In the genomic region with DNA sequence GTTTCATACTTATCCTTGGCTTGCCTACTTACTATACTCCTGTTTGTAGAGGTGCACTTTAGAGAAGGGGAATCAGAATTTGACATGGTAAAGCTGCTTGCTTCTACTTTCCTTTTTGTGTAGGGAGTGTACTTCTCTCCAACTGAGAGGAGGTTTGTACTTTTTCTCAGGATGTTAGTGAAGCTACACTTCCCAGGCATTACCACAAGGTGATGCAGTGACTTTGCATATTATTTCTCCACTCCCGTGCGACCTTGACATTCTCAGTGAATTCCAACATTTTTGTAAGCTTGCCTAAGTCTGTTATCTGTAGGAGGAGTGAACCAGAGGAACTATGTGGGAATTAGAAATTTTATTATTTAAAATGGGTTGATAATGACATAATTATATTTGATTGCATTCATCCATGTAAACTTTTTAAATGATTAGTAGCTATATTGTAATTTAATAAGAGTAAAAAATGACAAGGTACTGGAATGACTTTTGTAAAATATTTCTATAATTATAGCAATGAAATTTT, we compare ENCODE assay signal across 8 cellular contexts. TPM values are rescaled to one million over a fixed set of nuclear protein-coding genes. Genes with fewer than 3 reads are reported as not detected.
DNase-seq lines count a peak whose midpoint lies in the region; ATAC-seq and TF ChIP-seq lines count a peak whose summit lies in the region.

No MANE protein-coding gene starts in this region.

- H3K9me3 ChIP-seq in GM23248 (ENCODE audit: low read depth) (no peaks in the 10 kb centered on the region), OCI-LY1 (ENCODE audit: low read length) (no peaks in the 10 kb centered on the region)

- peaks cover 11% of the 10 kb centered on the region; the same call in 1 of the 2 replicates for H4K20me1 ChIP-seq in GM23248 (ENCODE audit: insufficient read depth)
- H4K20me1 ChIP-seq in OCI-LY1 (ENCODE audit: insufficient read depth, low read length): no peaks in the 10 kb centered on the region

- peaks cover 94% of the 10 kb centered on the region for H3K79me2 ChIP-seq in GM23248 (ENCODE audit: insufficient read depth)
- H3K79me2 ChIP-seq in OCI-LY1 (ENCODE audit: insufficient read depth, low read length): peaks cover 60% of the 10 kb centered on the region

- no peaks in the 10 kb centered on the region for H3K9me2 ChIP-seq in GM23248 (ENCODE audit: insufficient read depth)
- H3K9me2 ChIP-seq in OCI-LY1 (ENCODE audit: low read depth, low read length): no peaks in the 10 kb centered on the region

- H3K27ac ChIP-seq in GM23248 (peak overlapping the region; percentile 70), OCI-LY1 (ENCODE audit: low read depth, low read length, poor library complexity, severe bottlenecking) (no peak overlapping the region)

- peak overlapping the region; percentile 50 for H3K9ac ChIP-seq in GM23248
- H3K9ac ChIP-seq in OCI-LY1 (ENCODE audit: low read length): no peak overlapping the region

- H3K4me3 ChIP-seq in GM23248 (peak overlapping the region; percentile 44), OCI-LY1 (ENCODE audit: low read depth, low read length, poor library complexity, severe bottlenecking) (no peak overlapping the region)

- in situ Hi-C loops in GM23248 (cut with MboI): no loop called here

- peaks cover 7% of the 10 kb centered on the region for H3F3A ChIP-seq in GM23248 (ENCODE audit: insufficient read depth)
- no peaks in the 10 kb centered on the region for H3F3A ChIP-seq in OCI-LY1 (ENCODE audit: insufficient read depth, low read length)

- H3K4me1 ChIP-seq in GM23248 (ENCODE audit: insufficient read depth): peaks cover 48% of the 10 kb centered on the region
- H3K4me1 ChIP-seq in OCI-LY1 (ENCODE audit: insufficient read depth, low read length, severe bottlenecking): peaks cover 34% of the 10 kb centered on the region

- H3K36me3 ChIP-seq in GM23248 (ENCODE audit: low read depth) (peaks cover 18% of the 10 kb centered on the region), OCI-LY1 (ENCODE audit: insufficient read depth, low read length) (peaks cover 18% of the 10 kb centered on the region; the same call in 1 of the 2 replicates)

- H3K36me3 Mint-ChIP-seq in nephron (ENCODE audit: low read depth): peaks cover 13% of the 10 kb centered on the region

- H3K9me3 Mint-ChIP-seq in nephron: no peaks in the 10 kb centered on the region

- TF ChIP-seq CTCF in OCI-LY1 (IDR thresholded peaks at IDR 0.05; ENCODE audit: low read length) (peak; percentile 67), nephron (IDR thresholded peaks at IDR 0.05; ENCODE audit: unreplicated experiment in 3 of 3) (peak; percentile 73 to 75 (median 74))

- DNase-seq in COLO829 (ENCODE audit: low spot score) (peak; percentile 84), GM23248 (peak; percentile 86), dermis microvascular lymphatic vessel endothelial cell (ENCODE audit: low read depth in 2 of 2) (peak; percentile 36 to 73), mesenteric fat pad (ENCODE audit: low spot score) (no peak), cerebellar nuclear complex (lab: John Stamatoyannopoulos, UW) (no peak)

- no peaks in the 10 kb centered on the region for H3K27me3 ChIP-seq in GM23248 (replicated peaks; ENCODE audit: insufficient read depth)
- no peaks in the 10 kb centered on the region for H3K27me3 ChIP-seq in OCI-LY1 (ENCODE audit: insufficient read depth, low read length)

- H3K4me1 Mint-ChIP-seq in nephron: peaks cover 31% of the 10 kb centered on the region

- ATAC-seq in GM19467 (IDR thresholded peaks at IDR 0.05; ENCODE audit: unreplicated experiment): no peak

- H3K4me3 Mint-ChIP-seq in nephron: peak overlapping the region in 2 of 3 experiments; percentile 57 to 65

- H3K27ac Mint-ChIP-seq in nephron: peak overlapping the region; percentile 71 to 87 (median 79)

- no peaks in the 10 kb centered on the region for H3K27me3 Mint-ChIP-seq in nephron (ENCODE audit: low read depth)

- H2AFZ ChIP-seq in GM23248 (no peak overlapping the region), OCI-LY1 (ENCODE audit: low read length) (no peak overlapping the region)

- H3K4me2 ChIP-seq in GM23248 (ENCODE audit: unreplicated experiment): peak overlapping the region; percentile 76
- H3K4me2 ChIP-seq in OCI-LY1 (ENCODE audit: low read length): peak overlapping the region; percentile 22; the same call in 1 of the 2 replicates

- WGBS in GM23248 (ENCODE audit: low coverage in 1 of 2, low lambda C conversion rate in 2 of 2, missing lambda C conversion rate in 2 of 2), 2 experiments: 17 to 18% methylated on average over 2 of the region's 2 CpGs

RNA-seq across cellular contexts. Expression of a gene that starts 5.2 kb away (rescaled TPM):
- total RNA-seq in GM23248 (2014; rRNA removed; shearing (Covaris generic)): 79.4 and 98.1 TPM in 2 replicates
- 131 and 137 TPM in 2 replicates for polyA plus RNA-seq in GM23248 (2016; fragmentation: Nextera tagmentation; extraction: Ambion mirVana)
- 52.8 and 53.0 TPM in 2 replicates for total RNA-seq in dermis microvascular lymphatic vessel endothelial cell
- total RNA-seq in mesenteric fat pad: 82.5 TPM

Comparison
In these comparisons a context has a peak if more than half of its experiments do, and no peak if none do; other contexts are left out.
1. DNase-seq: peak in COLO829 (single experiment), GM23248 (single experiment) and dermis microvascular lymphatic vessel endothelial cell (2 of 2); none in mesenteric fat pad (single experiment) and cerebellar nuclear complex (0 of 2).